In the genomic region with DNA sequence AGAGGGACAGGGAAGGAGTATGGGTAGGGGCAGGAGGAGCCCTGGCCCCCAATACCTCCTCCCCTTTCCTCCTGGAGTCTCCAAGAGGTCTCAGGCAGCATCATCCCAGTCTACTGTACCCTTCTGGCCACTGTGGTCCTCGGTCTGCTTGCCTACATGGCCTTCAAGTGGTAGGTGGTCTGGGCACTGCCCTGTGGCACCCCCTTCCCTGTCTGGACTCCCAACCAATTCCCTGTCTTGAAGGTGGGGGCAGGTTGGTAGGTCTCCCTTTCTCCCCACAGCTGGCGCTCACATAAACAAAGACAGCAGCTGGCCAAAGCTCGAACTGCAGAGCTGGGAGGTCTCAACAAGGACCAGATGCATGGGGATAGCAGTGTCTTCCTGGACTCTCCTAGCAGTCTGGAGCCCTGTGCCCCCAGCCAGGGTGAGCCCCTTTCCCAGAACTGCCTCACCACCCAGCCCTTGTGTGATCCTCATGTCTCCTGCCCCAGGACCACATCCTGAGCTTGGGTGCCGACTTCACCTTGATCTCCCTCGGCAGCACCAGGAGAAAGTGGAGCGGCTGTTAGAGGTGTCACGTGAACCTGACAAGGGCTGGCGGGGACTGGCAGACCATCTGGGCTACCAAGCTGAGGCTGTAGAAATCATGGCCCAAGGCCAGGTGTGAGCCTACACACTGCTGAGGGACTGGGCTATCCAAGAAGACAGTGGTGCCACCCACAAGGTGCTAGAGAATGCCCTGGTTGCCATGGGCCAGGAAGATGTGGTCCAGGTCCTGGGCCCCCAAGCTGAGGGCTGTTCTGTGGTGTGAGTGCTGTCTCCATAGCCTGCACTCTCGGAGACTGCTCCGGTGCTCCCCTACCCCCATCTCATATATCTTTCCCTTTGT, we compare ENCODE assay signal across 14 cellular contexts. TPM values are rescaled to one million over a fixed set of nuclear protein-coding genes. Genes with fewer than 3 reads are reported as not detected.
A peak's percentile ranks its signal among the peaks of the same experiment; 100 is the strongest.
DNase-seq lines count a peak whose midpoint lies in the region; ATAC-seq and TF ChIP-seq lines count a peak whose summit lies in the region.
"Had no signal": no experiment of that assay in that cellular context is flagged by ENCODE, and none has a peak within 500 bp of the region (broad histone marks: within the 10 kb centered on the region; RNA-seq: fewer than 3 reads in every experiment).

No MANE protein-coding gene starts in this region.

- no peak overlapping the region for H3K4me3 Mint-ChIP-seq in CD4-positive, CD25-positive, alpha-beta regulatory T cell
- no peak overlapping the region for H3K4me3 Mint-ChIP-seq in H9
- H3K4me3 Mint-ChIP-seq in activated T-helper 2 cell treated with anti-CD3 and anti-CD28 coated beads, Interferon-gamma antibody, Interleukin-2, Interleukin-4, amounts not matched to agents 10 μg/mL and 5 μg/mL and 100 μg/mL, durations not matched to agents 14 hours and 24 hours and 36 hours (ENCODE audit: low read depth) = no peak overlapping the region
- H3K4me3 Mint-ChIP-seq in naive thymus-derived CD4-positive, alpha-beta T cell = no peak overlapping the region
- H3K4me3 Mint-ChIP-seq: dendritic cell treated with granulocyte-macrophage colony-stimulating factor and Interleukin-4, amounts not matched to agents 40 ng/mL and 50 ng/mL, for 4 days had no signal

- no peaks in the 10 kb centered on the region for H3K27me3 Mint-ChIP-seq in CD4-positive, CD25-positive, alpha-beta regulatory T cell
- H3K27me3 Mint-ChIP-seq in H9 (ENCODE audit: low read depth) = no peaks in the 10 kb centered on the region
- H3K27me3 Mint-ChIP-seq in activated T-helper 2 cell treated with anti-CD3 and anti-CD28 coated beads, Interferon-gamma antibody, Interleukin-2, Interleukin-4, amounts not matched to agents 10 μg/mL and 5 μg/mL and 100 μg/mL, durations not matched to agents 14 hours and 24 hours and 36 hours (ENCODE audit: low read depth) = no peaks in the 10 kb centered on the region
- no peaks in the 10 kb centered on the region for H3K27me3 Mint-ChIP-seq in naive thymus-derived CD4-positive, alpha-beta T cell
- H3K27me3 Mint-ChIP-seq: dendritic cell treated with granulocyte-macrophage colony-stimulating factor and Interleukin-4, amounts not matched to agents 40 ng/mL and 50 ng/mL, for 4 days had no signal

- no peak overlapping the region for H3K56ac ChIP-seq in H9 (ENCODE audit: insufficient read length, low read depth, low read length)

- no CpG with 5 or more reads among the region's 10 CpGs for WGBS in H9 (ENCODE audit: extremely low coverage, insufficient read length, low lambda C conversion rate)
- 97% methylated on average over 10 of the region's 10 CpGs for WGBS in mammary epithelial cell (ENCODE audit: low coverage, missing lambda C conversion rate)

- DNase-seq in CD4-positive, CD25-positive, alpha-beta regulatory T cell = no peak
- DNase-seq in H9 = peak; percentile 28
- DNase-seq in activated T-helper 2 cell treated with anti-CD3 and anti-CD28 coated beads, Interferon-gamma antibody, Interleukin-2, Interleukin-4, amounts not matched to agents 10 μg/mL and 5 μg/mL and 100 μg/mL, durations not matched to agents 14 hours and 24 hours and 36 hours (ENCODE audit: low spot score) = no peak
- no peak for DNase-seq in naive thymus-derived CD4-positive, alpha-beta T cell
- DNase-seq in mammary epithelial cell = no peak
- no peak for DNase-seq in NCI-H146 (lab: John Stamatoyannopoulos, UW)
- DNase-seq in Right ventricle myocardium inferior (ENCODE audit: missing footprints) = no peak
- DNase-seq: activated CD4-positive, alpha-beta T cell treated with anti-CD3 and anti-CD28 coated beads for 48 hours; NCI-H187; SW 1271 had no signal

- H3T11ph ChIP-seq in H9 (ENCODE audit: low read length) = no peak overlapping the region

- no peak overlapping the region for H2BK120ac ChIP-seq in H9 (ENCODE audit: low read depth, low read length, poor library complexity, severe bottlenecking)

- no peaks in the 10 kb centered on the region for H3K79me1 ChIP-seq in H9 (ENCODE audit: insufficient read depth, low read depth, low read length, poor library complexity, severe bottlenecking)

- no peak overlapping the region for H2BK15ac ChIP-seq in H9 (ENCODE audit: low read depth, low read length)

- POLR2A ChIA-PET in naive thymus-derived CD4-positive, alpha-beta T cell (lab: Charles Lee) = interaction anchor here (1.2 kb wide), 1 partner anchor 8 kb away, joined by 3 read pairs; no protein-coding TSS in a partner anchor

- no peak overlapping the region for H4K91ac ChIP-seq in H9 (ENCODE audit: insufficient read length, low read depth, low read length)

- no peak overlapping the region for H3K14ac ChIP-seq in H9 (ENCODE audit: insufficient read depth, low read length)

- no peak overlapping the region for H2BK5ac ChIP-seq in H9 (ENCODE audit: insufficient read length, low read length)

- intact Hi-C loops in activated T-helper 2 cell treated with anti-CD3 and anti-CD28 coated beads, Interferon-gamma antibody, Interleukin-2, Interleukin-4, amounts not matched to agents 10 μg/mL and 5 μg/mL and 100 μg/mL, durations not matched to agents 14 hours and 24 hours and 36 hours (cut with micrococcal nuclease) = loop anchor here (10.0 kb wide), 2 partner anchors 152 to 372 kb away; a partner anchor contains a TSS
- intact Hi-C loops in naive thymus-derived CD4-positive, alpha-beta T cell (cut with micrococcal nuclease) = no loop called here
- intact Hi-C loops in mammary epithelial cell (cut with micrococcal nuclease) (loop anchor here (10.0 kb wide), 2 partner anchors 152 to 312 kb away; a partner anchor contains a TSS), Right ventricle myocardium inferior (cut with DNase I) (no loop called here)

- H3K4ac ChIP-seq in H9 (ENCODE audit: low read depth, low read length) = no peak overlapping the region

- H3K4me1 Mint-ChIP-seq in CD4-positive, CD25-positive, alpha-beta regulatory T cell = peaks cover 9 to 31% (median 15%) of the 10 kb centered on the region in 4 donors
- H3K4me1 Mint-ChIP-seq in H9 = peaks cover 26 to 28% of the 10 kb centered on the region in 2 experiments
- H3K4me1 Mint-ChIP-seq in activated T-helper 2 cell treated with anti-CD3 and anti-CD28 coated beads, Interferon-gamma antibody, Interleukin-2, Interleukin-4, amounts not matched to agents 10 μg/mL and 5 μg/mL and 100 μg/mL, durations not matched to agents 14 hours and 24 hours and 36 hours (ENCODE audit: low read depth) = peaks cover 15% of the 10 kb centered on the region
- peaks cover 13 to 43% (median 16%) of the 10 kb centered on the region in 7 donors for H3K4me1 Mint-ChIP-seq in naive thymus-derived CD4-positive, alpha-beta T cell

- no peak overlapping the region for H2BK20ac ChIP-seq in H9 (ENCODE audit: low read depth, low read length, poor library complexity, severe bottlenecking)

- H3K23me2 ChIP-seq in H9 (ENCODE audit: insufficient read length, low read depth, low read length, poor library complexity, severe bottlenecking) = peaks cover 4% of the 10 kb centered on the region

- H3K18ac ChIP-seq in H9 (ENCODE audit: insufficient read length, low read depth, low read length) = no peak overlapping the region

- no TSS peak for BruUV-seq in mammary epithelial cell (replicated peaks; lab: Mats Ljungman, UMichigan)

- H3K79me2 ChIP-seq in H9 (ENCODE audit: insufficient read depth, low read length) (no peaks in the 10 kb centered on the region), mammary epithelial cell (ENCODE audit: insufficient read depth, low read length) (no peaks in the 10 kb centered on the region)

- H3K23ac ChIP-seq in H9 (ENCODE audit: insufficient read length, low read depth, low read length) = no peak overlapping the region

- H3K4me2 ChIP-seq in H9 (ENCODE audit: insufficient read depth, insufficient read length, low read length) (no peak overlapping the region), mammary epithelial cell (ENCODE audit: insufficient read depth, low read depth, low read length) (no peak overlapping the region)

- H3K27me3 ChIP-seq in CD4-positive, CD25-positive, alpha-beta regulatory T cell (ENCODE audit: control insufficient read depth, insufficient read depth, low read length) = no peaks in the 10 kb centered on the region
- H3K27me3 ChIP-seq in H9 (ENCODE audit: insufficient read depth, low read length) (no peaks in the 10 kb centered on the region), mammary epithelial cell (ENCODE audit: insufficient read depth, low read length) (no peaks in the 10 kb centered on the region)
- H3K27me3 ChIP-seq in naive thymus-derived CD4-positive, alpha-beta T cell (ENCODE audit: control insufficient read depth in 2 of 2, insufficient read depth in 2 of 2, low read length in 2 of 2) = no peaks in the 10 kb centered on the region
- H3K27me3 ChIP-seq: adrenal gland had no signal

- H3K4me1 ChIP-seq in CD4-positive, CD25-positive, alpha-beta regulatory T cell (ENCODE audit: control insufficient read depth, insufficient read depth, low read length, poor library complexity, severe bottlenecking) = peaks cover 28% of the 10 kb centered on the region
- H3K4me1 ChIP-seq in H9 (ENCODE audit: insufficient read depth, low read length) = no peaks in the 10 kb centered on the region
- H3K4me1 ChIP-seq in naive thymus-derived CD4-positive, alpha-beta T cell (ENCODE audit: control insufficient read depth in 2 of 2, insufficient read depth in 2 of 2, low read length in 2 of 2) = peaks cover 6 to 12% of the 10 kb centered on the region in 2 donors
- peaks cover 21% of the 10 kb centered on the region for H3K4me1 ChIP-seq in mammary epithelial cell (ENCODE audit: insufficient read depth, low read length)

- no peak overlapping the region for H2AK5ac ChIP-seq in H9 (ENCODE audit: insufficient read length, low read length)

- H3K9ac ChIP-seq in H9 (ENCODE audit: extremely low read depth, insufficient read length, low read length) (no peak overlapping the region), mammary epithelial cell (ENCODE audit: insufficient read depth, low read length) (no peak overlapping the region)

- H4K5ac ChIP-seq in H9 (ENCODE audit: insufficient read length, low read depth, low read length) = no peak overlapping the region

- CTCF ChIA-PET in naive thymus-derived CD4-positive, alpha-beta T cell (lab: Charles Lee) = no interaction called here
- CTCF ChIA-PET in mammary epithelial cell (lab: Charles Lee; ENCODE audit: low non-redundant PET) = no interaction called here

- no peak for ATAC-seq in CD4-positive, CD25-positive, alpha-beta regulatory T cell (ENCODE audit: low read depth in 2 of 2)
- no peak for ATAC-seq in naive thymus-derived CD4-positive, alpha-beta T cell
- no peak for ATAC-seq in Right ventricle myocardium inferior
- no peak for ATAC-seq in GM21423 (IDR thresholded peaks at IDR 0.05; ENCODE audit: unreplicated experiment)
- ATAC-seq: sciatic nerve had no signal

- H2AFZ ChIP-seq in H9 (ENCODE audit: low read length) (no peak overlapping the region), mammary epithelial cell (ENCODE audit: low read depth, low read length) (no peak overlapping the region)

- H3K9me3 ChIP-seq in CD4-positive, CD25-positive, alpha-beta regulatory T cell (ENCODE audit: control insufficient read depth in 2 of 2, low read length in 2 of 2) = no peaks in the 10 kb centered on the region
- H3K9me3 ChIP-seq in H9 (ENCODE audit: control insufficient read depth, low read depth, low read length) = no peaks in the 10 kb centered on the region
- H3K9me3 ChIP-seq in naive thymus-derived CD4-positive, alpha-beta T cell (ENCODE audit: control insufficient read depth in 2 of 3, low read length in 3 of 3) = no peaks in the 10 kb centered on the region
- no peaks in the 10 kb centered on the region for H3K9me3 ChIP-seq in mammary epithelial cell (replicated peaks; ENCODE audit: insufficient read depth, low read length)
- H3K9me3 ChIP-seq: adrenal gland had no signal

- no peaks in the 10 kb centered on the region for H4K20me1 ChIP-seq in H9 (ENCODE audit: control insufficient read depth, insufficient read depth, insufficient read length)
- H4K20me1 ChIP-seq in mammary epithelial cell (ENCODE audit: insufficient read depth, low read length) = no peaks in the 10 kb centered on the region

- no peak overlapping the region for H3K4me3 ChIP-seq in CD4-positive, CD25-positive, alpha-beta regulatory T cell (ENCODE audit: low read depth, low read length)
- no peak overlapping the region for H3K4me3 ChIP-seq in naive thymus-derived CD4-positive, alpha-beta T cell (ENCODE audit: low read length)
- no peak overlapping the region for H3K4me3 ChIP-seq in mammary epithelial cell (replicated peaks in 1 of 3; ENCODE audit: insufficient read depth in 1 of 3, low read depth in 2 of 3, low read length in 3 of 3)
- H3K4me3 ChIP-seq: adrenal gland had no signal

- peaks cover 14% of the 10 kb centered on the region for H3K36me3 ChIP-seq in CD4-positive, CD25-positive, alpha-beta regulatory T cell (ENCODE audit: control insufficient read depth, insufficient read depth, low read length)
- H3K36me3 ChIP-seq in naive thymus-derived CD4-positive, alpha-beta T cell (ENCODE audit: control insufficient read depth in 2 of 3, insufficient read depth in 3 of 3, low read length in 3 of 3) = peaks cover 3 to 23% (median 5%) of the 10 kb centered on the region in 3 experiments
- peaks cover 3% of the 10 kb centered on the region for H3K36me3 ChIP-seq in mammary epithelial cell (ENCODE audit: insufficient read depth, low read length)

- H4K8ac ChIP-seq in H9 (replicated peaks; ENCODE audit: insufficient read length, low read depth, low read length) = no peak overlapping the region

- H3K27ac Mint-ChIP-seq in CD4-positive, CD25-positive, alpha-beta regulatory T cell = peak overlapping the region in 2 of 3 donors; percentile 47 to 83
- no peak overlapping the region for H3K27ac Mint-ChIP-seq in H9
- H3K27ac Mint-ChIP-seq in activated T-helper 2 cell treated with anti-CD3 and anti-CD28 coated beads, Interferon-gamma antibody, Interleukin-2, Interleukin-4, amounts not matched to agents 10 μg/mL and 5 μg/mL and 100 μg/mL, durations not matched to agents 14 hours and 24 hours and 36 hours = peak overlapping the region; percentile 18
- H3K27ac Mint-ChIP-seq in naive thymus-derived CD4-positive, alpha-beta T cell = peak overlapping the region in 7 of 9 donors; percentile 16 to 80 (median 75)
- H3K27ac Mint-ChIP-seq: dendritic cell treated with granulocyte-macrophage colony-stimulating factor and Interleukin-4, amounts not matched to agents 40 ng/mL and 50 ng/mL, for 4 days had no signal

- dilution Hi-C loops in mammary epithelial cell (cut with HindIII; ENCODE audit: low sequenced_read_pairs) = loop anchor here (5.0 kb wide), 1 partner anchor 35 kb away; no protein-coding TSS in a partner anchor

- peaks cover 5% of the 10 kb centered on the region for H3K36me3 Mint-ChIP-seq in CD4-positive, CD25-positive, alpha-beta regulatory T cell
- peaks cover 3 to 21% (median 18%) of the 10 kb centered on the region in 3 experiments; a peak in 6 of 7 replicates for H3K36me3 Mint-ChIP-seq in H9 (ENCODE audit: insufficient read depth in 1 of 3, low read depth in 3 of 3)
- peaks cover 33% of the 10 kb centered on the region for H3K36me3 Mint-ChIP-seq in activated T-helper 2 cell treated with anti-CD3 and anti-CD28 coated beads, Interferon-gamma antibody, Interleukin-2, Interleukin-4, amounts not matched to agents 10 μg/mL and 5 μg/mL and 100 μg/mL, durations not matched to agents 14 hours and 24 hours and 36 hours (ENCODE audit: low read depth)
- peaks cover 0 to 18% (median 7%) of the 10 kb centered on the region in 5 donors for H3K36me3 Mint-ChIP-seq in naive thymus-derived CD4-positive, alpha-beta T cell

- in situ Hi-C loops in mammary epithelial cell (cut with MboI; ENCODE audit: low sequenced_read_pairs in 2 of 2) = no loop called here

- TF ChIP-seq CTCF in H9 (conservative IDR thresholded peaks at IDR 0.05) (no peak), mammary epithelial cell (conservative IDR thresholded peaks at IDR 0.05 in 1 of 2, IDR thresholded peaks at IDR 0.05 in 1 of 2; ENCODE audit: extremely low read depth in 1 of 2, insufficient read depth in 1 of 2, low read depth in 1 of 2, low read length in 2 of 2) (no peak)

- no peak overlapping the region for H2BK12ac ChIP-seq in H9 (ENCODE audit: insufficient read length, low read depth, low read length)

- H3K27ac ChIP-seq in CD4-positive, CD25-positive, alpha-beta regulatory T cell (ENCODE audit: insufficient read depth, low read length, poor library complexity, severe bottlenecking) = no peak overlapping the region
- H3K27ac ChIP-seq in H9 (ENCODE audit: insufficient read length, low read depth, low read length) (no peak overlapping the region), mammary epithelial cell (ENCODE audit: insufficient read depth, low read depth, low read length) (no peak overlapping the region)
- H3K27ac ChIP-seq in naive thymus-derived CD4-positive, alpha-beta T cell (ENCODE audit: low read depth, low read length) = no peak overlapping the region
- H3K27ac ChIP-seq: adrenal gland had no signal

- no peaks in the 10 kb centered on the region for H3K9me3 Mint-ChIP-seq in CD4-positive, CD25-positive, alpha-beta regulatory T cell
- H3K9me3 Mint-ChIP-seq in H9 = no peaks in the 10 kb centered on the region
- H3K9me3 Mint-ChIP-seq in activated T-helper 2 cell treated with anti-CD3 and anti-CD28 coated beads, Interferon-gamma antibody, Interleukin-2, Interleukin-4, amounts not matched to agents 10 μg/mL and 5 μg/mL and 100 μg/mL, durations not matched to agents 14 hours and 24 hours and 36 hours = no peaks in the 10 kb centered on the region
- peaks cover 0 to 1% (median 0%) of the 10 kb centered on the region in 11 donors for H3K9me3 Mint-ChIP-seq in naive thymus-derived CD4-positive, alpha-beta T cell
- H3K9me3 Mint-ChIP-seq: dendritic cell treated with granulocyte-macrophage colony-stimulating factor and Interleukin-4, amounts not matched to agents 40 ng/mL and 50 ng/mL, for 4 days had no signal

RNA-seq across cellular contexts. Expression of a gene that starts 33.1 kb away (rescaled TPM):
- 429 TPM for total RNA-seq in CD4-positive, CD25-positive, alpha-beta regulatory T cell
- 10 to 100 TPM in 2 of 4 donors, 1 to 10 TPM in 2; 4.7 to 13.5 (median 8.6) TPM for polyA plus RNA-seq in CD4-positive, CD25-positive, alpha-beta regulatory T cell
- total RNA-seq in H9 (2021) = 50.4 and 52.1 TPM in 2 replicates
- total RNA-seq in activated T-helper 2 cell treated with anti-CD3 and anti-CD28 coated beads, Interferon-gamma antibody, Interleukin-2, Interleukin-4, amounts not matched to agents 10 μg/mL and 5 μg/mL and 100 μg/mL, durations not matched to agents 14 hours and 24 hours and 36 hours = 120 and 129 TPM in 2 replicates
- 100 to 1,000 TPM in 2 of 5 experiments, 10 to 100 TPM in 3; 48.8 to 289 (median 94.0) TPM for total RNA-seq in naive thymus-derived CD4-positive, alpha-beta T cell
- polyA plus RNA-seq in naive thymus-derived CD4-positive, alpha-beta T cell = 1 to 10 TPM; 1.7 to 4.9 TPM
- 10 to 100 TPM; 21.3 to 42.3 TPM for total RNA-seq in mammary epithelial cell
- polyA plus RNA-seq in mammary epithelial cell = 24.6 TPM
- polyA minus RNA-seq in mammary epithelial cell = 63.5 TPM
- total RNA-seq in Right ventricle myocardium inferior = 14.5 TPM

RNA-seq across cellular contexts. Expression of a gene that starts 36.0 kb away (rescaled TPM):
- 71.8 TPM for total RNA-seq in CD4-positive, CD25-positive, alpha-beta regulatory T cell
- polyA plus RNA-seq in CD4-positive, CD25-positive, alpha-beta regulatory T cell = 100 to 1,000 TPM in 3 of 4 donors, 10 to 100 TPM in 1; 90.4 to 116 (median 106) TPM
- total RNA-seq in H9 (2021) = 49.1 and 54.0 TPM in 2 replicates
- total RNA-seq in activated T-helper 2 cell treated with anti-CD3 and anti-CD28 coated beads, Interferon-gamma antibody, Interleukin-2, Interleukin-4, amounts not matched to agents 10 μg/mL and 5 μg/mL and 100 μg/mL, durations not matched to agents 14 hours and 24 hours and 36 hours = 65.3 and 69.2 TPM in 2 replicates
- 10 to 100 TPM; 51.6 to 61.5 (median 56.9) TPM for total RNA-seq in naive thymus-derived CD4-positive, alpha-beta T cell
- 100 to 1,000 TPM in 1 of 2 donors, 10 to 100 TPM in 1; 88.2 to 115 TPM for polyA plus RNA-seq in naive thymus-derived CD4-positive, alpha-beta T cell
- total RNA-seq in mammary epithelial cell = 10 to 100 TPM; 17.8 to 42.1 TPM
- 31.4 TPM for polyA plus RNA-seq in mammary epithelial cell
- polyA minus RNA-seq in mammary epithelial cell = 19.6 TPM
- total RNA-seq in Right ventricle myocardium inferior = 26.3 TPM

Comparison
In these comparisons a context has a peak if more than half of its experiments do, and no peak if none do; other contexts are left out.
1. H3K27ac Mint-ChIP-seq: peak in CD4-positive, CD25-positive, alpha-beta regulatory T cell (2 of 3), activated T-helper 2 cell treated with anti-CD3 and anti-CD28 coated beads, Interferon-gamma antibody, Interleukin-2, Interleukin-4, amounts not matched to agents 10 μg/mL and 5 μg/mL and 100 μg/mL, durations not matched to agents 14 hours and 24 hours and 36 hours (single experiment) and naive thymus-derived CD4-positive, alpha-beta T cell (7 of 9); none in H9 (0 of 3).
2. intact Hi-C loops: an anchor here in activated T-helper 2 cell treated with anti-CD3 and anti-CD28 coated beads, Interferon-gamma antibody, Interleukin-2, Interleukin-4, amounts not matched to agents 10 μg/mL and 5 μg/mL and 100 μg/mL, durations not matched to agents 14 hours and 24 hours and 36 hours (10.0 kb wide) and mammary epithelial cell (10.0 kb wide); none called in naive thymus-derived CD4-positive, alpha-beta T cell and Right ventricle myocardium inferior.